ENCODE assay signal across 9 cellular contexts in the genomic region with DNA sequence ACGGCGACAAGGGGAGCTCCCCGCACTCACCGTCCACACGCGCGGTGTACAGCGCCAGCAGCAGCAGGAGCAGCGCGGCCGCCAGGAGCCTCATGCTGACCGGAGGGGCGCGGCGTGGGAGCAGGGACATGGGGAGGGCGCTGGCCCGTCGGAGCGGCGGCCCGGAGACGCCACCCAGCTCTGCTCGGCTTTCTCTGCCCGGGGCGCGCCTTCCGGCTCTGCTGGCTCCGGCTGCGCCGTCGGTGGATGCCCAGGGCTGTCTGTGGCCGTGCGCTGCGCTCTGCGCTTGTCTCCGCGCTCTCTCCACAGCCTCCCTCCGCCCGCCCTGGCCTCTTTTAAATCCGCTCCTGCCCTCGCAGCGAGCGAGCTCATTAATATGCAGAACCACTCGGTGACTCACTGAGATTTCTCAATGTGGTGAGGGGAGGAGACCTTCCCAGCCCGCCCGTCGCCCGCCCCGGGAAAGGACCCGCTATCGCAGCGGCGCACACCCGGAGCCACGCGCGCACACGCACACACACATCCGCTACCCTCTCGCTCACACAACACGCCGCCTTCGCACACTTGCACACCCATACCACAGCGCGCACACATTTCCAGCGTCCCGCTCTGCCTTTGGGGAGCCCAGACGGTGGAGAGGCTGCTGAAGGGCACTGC. TPM values are rescaled to one million over a fixed set of nuclear protein-coding genes. Genes with fewer than 3 reads are reported as not detected.
A peak's percentile ranks its signal among the peaks of the same experiment; 100 is the strongest.
DNase-seq lines count a peak whose midpoint lies in the region; ATAC-seq lines count a peak whose summit lies in the region.
"Had no signal": no experiment of that assay in that cellular context is flagged by ENCODE, and none has a peak within 500 bp of the region (broad histone marks: within the 10 kb centered on the region; RNA-seq: fewer than 3 reads in every experiment).

A gene with protein sequence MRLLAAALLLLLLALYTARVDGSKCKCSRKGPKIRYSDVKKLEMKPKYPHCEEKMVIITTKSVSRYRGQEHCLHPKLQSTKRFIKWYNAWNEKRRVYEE (minus strand): TSS at position 307 of the 657 bp plus-strand sequence. CDS start 213 bp downstream, at position 94.

- no peaks in the 10 kb centered on the region for H3K9me3 ChIP-seq in NT2/D1 (ENCODE audit: insufficient read depth, low read length)
- H3K9me3 ChIP-seq in esophagus (ENCODE audit: control insufficient read depth in 2 of 2, insufficient read depth in 1 of 2, low read depth in 1 of 2, low read length in 1 of 2), result no peaks in the 10 kb centered on the region
- H3K9me3 ChIP-seq in naive thymus-derived CD4-positive, alpha-beta T cell (ENCODE audit: control insufficient read depth in 2 of 3, low read length in 3 of 3), result no peaks in the 10 kb centered on the region

- peak; percentile 28 for ATAC-seq in naive thymus-derived CD4-positive, alpha-beta T cell
- no peak for ATAC-seq in HG03175 (IDR thresholded peaks at IDR 0.05; ENCODE audit: unreplicated experiment)

- POLR2A ChIA-PET in naive thymus-derived CD4-positive, alpha-beta T cell (lab: Charles Lee), result no interaction called here

- H3K27me3 Mint-ChIP-seq in naive thymus-derived CD4-positive, alpha-beta T cell, result peaks cover 38 to 63% (median 56%) of the 10 kb centered on the region in 5 donors

- no peak within 1 kb of the TSS for H3K4me3 Mint-ChIP-seq in naive thymus-derived CD4-positive, alpha-beta T cell

- H3K27me3 ChIP-seq in NT2/D1 (ENCODE audit: insufficient read depth, insufficient read length) (peaks cover 30% of the 10 kb centered on the region), esophagus (ENCODE audit: control insufficient read depth in 1 of 2, insufficient read depth in 2 of 2, low read length in 2 of 2) (no peaks in the 10 kb centered on the region)
- no peaks in the 10 kb centered on the region for H3K27me3 ChIP-seq in naive thymus-derived CD4-positive, alpha-beta T cell (ENCODE audit: control insufficient read depth in 2 of 2, insufficient read depth in 2 of 2, low read length in 2 of 2)

- H3K9me3 Mint-ChIP-seq in naive thymus-derived CD4-positive, alpha-beta T cell, result peaks cover 0 to 5% (median 0%) of the 10 kb centered on the region in 11 donors

- CTCF ChIA-PET in naive thymus-derived CD4-positive, alpha-beta T cell (lab: Charles Lee), result no interaction called here

- peak within 1 kb of the TSS; percentile 87 for H3K9ac ChIP-seq in NT2/D1 (ENCODE audit: insufficient read length, low read depth)

- no peaks in the 10 kb centered on the region for H3K36me3 Mint-ChIP-seq in naive thymus-derived CD4-positive, alpha-beta T cell

- H3K27ac ChIP-seq in esophagus (ENCODE audit: low read depth in 2 of 2, low read length in 1 of 2), result peak within 1 kb of the TSS in 1 of 2 donors; percentile 59
- no peak within 1 kb of the TSS for H3K27ac ChIP-seq in naive thymus-derived CD4-positive, alpha-beta T cell (ENCODE audit: low read depth, low read length)

- H3K36me3 ChIP-seq in NT2/D1 (ENCODE audit: insufficient read depth, insufficient read length, low read length), result peaks cover 25% of the 10 kb centered on the region
- no peaks in the 10 kb centered on the region for H3K36me3 ChIP-seq in esophagus (ENCODE audit: control insufficient read depth in 2 of 2, insufficient read depth in 2 of 2, low read length in 1 of 2)
- no peaks in the 10 kb centered on the region for H3K36me3 ChIP-seq in naive thymus-derived CD4-positive, alpha-beta T cell (ENCODE audit: control insufficient read depth in 2 of 3, insufficient read depth in 3 of 3, low read length in 3 of 3)

- intact Hi-C loops in naive thymus-derived CD4-positive, alpha-beta T cell (cut with micrococcal nuclease), result no loop called here

- H3K4me1 Mint-ChIP-seq in naive thymus-derived CD4-positive, alpha-beta T cell, result peaks cover 0 to 5% (median 0%) of the 10 kb centered on the region in 7 donors

- H3K27ac Mint-ChIP-seq in naive thymus-derived CD4-positive, alpha-beta T cell, result no peak within 1 kb of the TSS

- peak within 1 kb of the TSS; percentile 64 for H3K4me3 ChIP-seq in NT2/D1 (ENCODE audit: insufficient read length, low read depth)
- peak within 1 kb of the TSS; percentile 46 to 52 for H3K4me3 ChIP-seq in esophagus (ENCODE audit: low read depth in 1 of 2, low read length in 2 of 2)
- no peak within 1 kb of the TSS for H3K4me3 ChIP-seq in naive thymus-derived CD4-positive, alpha-beta T cell (ENCODE audit: low read length)

- H3K4me1 ChIP-seq in NT2/D1 (ENCODE audit: insufficient read depth, insufficient read length) (peaks cover 3% of the 10 kb centered on the region), esophagus (ENCODE audit: control insufficient read depth in 2 of 2, insufficient read depth in 2 of 2, low read length in 1 of 2) (peaks cover 3 to 5% of the 10 kb centered on the region in 2 donors)
- H3K4me1 ChIP-seq in naive thymus-derived CD4-positive, alpha-beta T cell (ENCODE audit: control insufficient read depth in 2 of 2, insufficient read depth in 2 of 2, low read length in 2 of 2), result no peaks in the 10 kb centered on the region

- DNase-seq in GM04504 (ENCODE audit: low read depth) (peak; percentile 43), NT2/D1 (ENCODE audit: low read depth, low spot score) (peak; percentile 71), GF-D8 (lab: John Stamatoyannopoulos, UW) (no peak), AML-193 (lab: John Stamatoyannopoulos, UW) (no peak), NCI-H187 treated with DMSO at 0.1 percent for 48 hours (lab: John Stamatoyannopoulos, UW) (no peak)
- DNase-seq in naive thymus-derived CD4-positive, alpha-beta T cell, result no peak

- WGBS in esophagus, 2 donors, result 1 to 2% methylated on average over 54 to 68 of the region's 68 CpGs

RNA-seq across cellular contexts. Expression of the gene that starts here (rescaled TPM):
- polyA plus RNA-seq in esophagus, result 100 to 1,000 TPM in 1 of 2 donors, 10 to 100 TPM in 1; 88.9 to 199 TPM
- total RNA-seq in naive thymus-derived CD4-positive, alpha-beta T cell, result not detected
- not detected for polyA plus RNA-seq in naive thymus-derived CD4-positive, alpha-beta T cell
- total RNA-seq: lung microvascular endothelial cell had no signal

Comparison
In these comparisons a context has a peak if more than half of its experiments do, and no peak if none do; other contexts are left out.
1. RNA of the gene that starts here (polyA plus RNA-seq): 88.9 to 199 TPM in esophagus; not detected in naive thymus-derived CD4-positive, alpha-beta T cell; every median in the first group is over 10 times any median in the second.
2. Peak in ATAC-seq in naive thymus-derived CD4-positive, alpha-beta T cell; RNA of the gene not detected or under 1 TPM.
3. DNase-seq: peak in GM04504 (single experiment) and NT2/D1 (single experiment); none in naive thymus-derived CD4-positive, alpha-beta T cell (0 of 9), GF-D8 (single experiment), AML-193 (0 of 2) and NCI-H187 treated with DMSO at 0.1 percent for 48 hours (single experiment).